In genomic region chr16:11264155-11264832, GRCh38 we compare ENCODE assay signal across 18 cellular contexts. TPM values are rescaled to one million over a fixed set of nuclear protein-coding genes. Genes with fewer than 3 reads are reported as not detected.
DNase-seq lines count a peak whose midpoint lies in the region; ATAC-seq and TF ChIP-seq lines count a peak whose summit lies in the region.
"Had no signal": no experiment of that assay in that cellular context is flagged by ENCODE, and none has a peak within 500 bp of the region (broad histone marks: within the 10 kb centered on the region; RNA-seq: fewer than 3 reads in every experiment).

No MANE protein-coding gene starts in this region.

- no peaks in the 10 kb centered on the region for H4K20me1 ChIP-seq in DOHH2 (ENCODE audit: control insufficient read depth, insufficient read depth, low read depth, low read length)

- intact Hi-C loops in colonic mucosa (cut with DNase I), result no loop called here

- no peaks in the 10 kb centered on the region for H3K9me3 ChIP-seq in DOHH2 (ENCODE audit: control insufficient read depth, insufficient read depth, low read length)
- no peaks in the 10 kb centered on the region for H3K9me3 ChIP-seq in colonic mucosa
- H3K9me3 ChIP-seq: breast epithelium had no signal

- no peaks in the 10 kb centered on the region for H3K9me2 ChIP-seq in DOHH2 (replicated peaks; ENCODE audit: control insufficient read depth, low read length)

- no peak overlapping the region for H3K27ac ChIP-seq in DOHH2 (ENCODE audit: low read depth, low read length)
- peak overlapping the region; percentile 50 for H3K27ac ChIP-seq in colonic mucosa
- H3K27ac ChIP-seq: 22Rv1, breast epithelium, WERI-Rb-1 had no signal

- TF ChIP-seq CTCF in DOHH2 (IDR thresholded peaks at IDR 0.05; ENCODE audit: low read depth, low read length, poor library complexity, severe bottlenecking) (no peak), colonic mucosa (IDR thresholded peaks at IDR 0.05) (no peak)

- H3K4me3 ChIP-seq in DOHH2 (ENCODE audit: low read length) (peak overlapping the region; percentile 14), colonic mucosa (no peak overlapping the region)
- H3K4me3 ChIP-seq: breast epithelium, lung had no signal

- H3K27me3 ChIP-seq in DOHH2 (ENCODE audit: control insufficient read depth, low read length), result no peaks in the 10 kb centered on the region
- no peaks in the 10 kb centered on the region for H3K27me3 ChIP-seq in colonic mucosa
- H3K27me3 ChIP-seq: breast epithelium had no signal

- no peak for ATAC-seq in GM18867 (IDR thresholded peaks at IDR 0.05; ENCODE audit: unreplicated experiment)

- H3K4me1 ChIP-seq in DOHH2 (ENCODE audit: control insufficient read depth, low read length), result peaks cover 22% of the 10 kb centered on the region
- H3K4me1 ChIP-seq in colonic mucosa, result peaks cover 11% of the 10 kb centered on the region
- H3K4me1 ChIP-seq: breast epithelium had no signal

- H3F3A ChIP-seq in DOHH2 (ENCODE audit: control insufficient read depth, insufficient read depth), result no peaks in the 10 kb centered on the region

- H3K79me2 ChIP-seq in DOHH2 (ENCODE audit: control insufficient read depth, low read length), result no peaks in the 10 kb centered on the region

- H3K4me2 ChIP-seq in DOHH2 (ENCODE audit: low read length), result peak overlapping the region; percentile 45

- peak overlapping the region in 1 of 2 donors; percentile 27 for H3K9ac ChIP-seq in colonic mucosa (ENCODE audit: low read depth in 2 of 2, low read length in 2 of 2)

- DNase-seq in SIG-M5 treated with dmso at 0.1 percent for 504 hours (lab: John Stamatoyannopoulos, UW; ENCODE audit: unreplicated experiment) (peak; percentile 68), SIG-M5 (lab: John Stamatoyannopoulos, UW) (no peak), OCI-M1 (lab: John Stamatoyannopoulos, UW) (peak; percentile 32), colonic mucosa (peak; percentile 54), medulla oblongata (ENCODE audit: extremely low spot score) (no peak), activated gamma-delta T cell (lab: John Stamatoyannopoulos, UW) (no peak)
- DNase-seq: COR-L47, NCI-H1694, NCI-H748 treated with DMSO at 0.1 percent for 48 hours, nucleus accumbens, WERI-Rb-1 had no signal

- H3K36me3 ChIP-seq in DOHH2 (ENCODE audit: control insufficient read depth, low read length), result no peaks in the 10 kb centered on the region
- H3K36me3 ChIP-seq in colonic mucosa, result no peaks in the 10 kb centered on the region
- H3K36me3 ChIP-seq: breast epithelium, WERI-Rb-1 had no signal

RNA-seq across cellular contexts. Expression of gene TNP2, which starts 4.8 kb away (rescaled TPM):
- total RNA-seq in colonic mucosa, result not detected
- total RNA-seq: breast epithelium, fibroblast of villous mesenchyme, H4, lung had no signal

RNA-seq across cellular contexts. Expression of gene SOCS1, which starts 8.3 kb away (rescaled TPM):
- total RNA-seq in colonic mucosa, result 1 to 10 TPM; 3.2 to 3.7 TPM

RNA-seq across cellular contexts. Expression of gene PRM3, which starts 9.1 kb away (rescaled TPM):
- total RNA-seq in colonic mucosa, result not detected
- total RNA-seq: breast epithelium, fibroblast of villous mesenchyme, H4, lung had no signal

RNA-seq across cellular contexts. Expression of gene PRM2, which starts 12.0 kb away (rescaled TPM):
- not detected for total RNA-seq in colonic mucosa
- total RNA-seq: breast epithelium, fibroblast of villous mesenchyme, H4, lung had no signal

RNA-seq across cellular contexts. Expression of gene PRM1, which starts 16.8 kb away (rescaled TPM):
- not detected for total RNA-seq in colonic mucosa
- total RNA-seq: breast epithelium, fibroblast of villous mesenchyme, H4, lung had no signal

Comparison
In these comparisons a context has a peak if more than half of its experiments do, and no peak if none do; other contexts are left out.
1. DNase-seq: peak in SIG-M5 treated with dmso at 0.1 percent for 504 hours (single experiment), OCI-M1 (single experiment) and colonic mucosa (single experiment); none in SIG-M5 (single experiment), medulla oblongata (single experiment) and activated gamma-delta T cell (single experiment).